ENCODE assay signal across 7 cellular contexts in the genomic region with DNA sequence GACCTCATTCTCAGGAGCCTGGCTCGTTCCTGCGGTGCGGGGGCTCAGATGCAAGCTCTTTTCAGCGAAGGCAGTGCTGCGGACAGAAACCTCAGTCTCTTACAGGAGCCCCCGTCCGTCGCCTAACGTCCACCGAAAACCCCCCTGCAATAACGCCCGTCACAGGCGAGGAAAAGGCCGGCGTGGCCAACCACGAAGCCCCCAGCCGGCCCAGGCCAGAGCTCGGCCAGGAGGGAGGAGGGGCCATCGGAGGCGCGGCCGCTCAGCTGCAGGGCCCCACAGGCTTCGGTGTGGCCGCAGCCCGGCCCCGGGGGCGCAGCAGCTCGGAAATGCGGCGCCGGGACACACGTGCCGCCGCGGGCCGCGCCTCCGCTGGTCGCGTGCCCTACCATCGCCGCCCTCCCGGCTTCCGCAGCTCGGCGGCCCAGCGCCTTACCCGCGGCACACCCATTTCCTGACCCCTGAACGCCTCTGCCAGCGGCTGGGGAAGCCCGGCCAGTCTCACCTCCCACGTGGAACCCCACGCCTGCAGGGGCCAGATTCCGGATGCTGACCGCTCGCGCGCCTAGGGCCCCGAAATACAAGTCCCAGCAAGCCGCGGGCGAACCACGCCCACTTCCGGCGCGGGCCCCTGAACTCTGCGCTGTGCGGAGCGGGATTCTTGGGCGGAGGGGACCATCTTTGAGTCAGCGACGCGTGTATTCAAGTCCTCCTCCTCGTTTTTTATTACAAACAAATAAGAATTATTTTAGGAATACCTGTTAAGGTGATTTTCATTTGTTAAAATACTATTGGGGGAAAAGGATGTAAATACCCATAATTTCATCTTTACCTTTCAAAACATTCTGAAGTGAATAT. TPM values are rescaled to one million over a fixed set of nuclear protein-coding genes. Genes with fewer than 3 reads are reported as not detected.
A peak's percentile ranks its signal among the peaks of the same experiment; 100 is the strongest.
DNase-seq lines count a peak whose midpoint lies in the region; ATAC-seq and TF ChIP-seq lines count a peak whose summit lies in the region.

A gene (minus strand): TSS at position 582 of the 858 bp plus-strand sequence. CDS start 16,537 bp downstream, outside the sequence.

- H3K9me3 ChIP-seq in endodermal cell (ENCODE audit: control insufficient read depth, low read length), result peaks cover 9% of the 10 kb centered on the region

- peak within 1 kb of the TSS; percentile 69 for H3K4me3 Mint-ChIP-seq in endodermal cell

- WGBS in endodermal cell (ENCODE audit: insufficient coverage in 1 of 2, insufficient read length in 1 of 2), 2 experiments, result 7 to 8% methylated on average over 26 to 74 of the region's 75 CpGs

- peak within 1 kb of the TSS; percentile 80 for H3K4me3 ChIP-seq in endodermal cell (ENCODE audit: low read length)

- DNase-seq in NCI-H526 (lab: John Stamatoyannopoulos, UW) (peak; percentile 23 to 83), endodermal cell (peak; percentile 93), mesenteric fat pad (ENCODE audit: low spot score) (peak; percentile 96)
- DNase-seq in activated CD8-positive, alpha-beta memory T cell treated with anti-CD3 and anti-CD28 coated beads, Interleukin-2, amount 50 U/mL, for 1 hour (ENCODE audit: extremely low read depth), result peak; percentile 43
- DNase-seq in stimulated activated CD8-positive, alpha-beta memory T cell treated with anti-CD3 and anti-CD28 coated beads, Interleukin-12 subunit alpha, Interleukin-12 subunit beta, amount 100 ng/mL, for 24 hours (ENCODE audit: extremely low read depth), result peak; percentile 65

- no peak for TF ChIP-seq POLR2A in GM18505 (IDR thresholded peaks at IDR 0.05; ENCODE audit: borderline replicate concordance, extremely low read depth, insufficient read depth, insufficient read length)

- peaks cover 7% of the 10 kb centered on the region for H3K36me3 ChIP-seq in endodermal cell (ENCODE audit: control insufficient read depth, insufficient read depth, low read length)

- ATAC-seq in GM18505 (IDR thresholded peaks at IDR 0.05; ENCODE audit: unreplicated experiment) (peak; percentile 95), HG02885 (IDR thresholded peaks at IDR 0.05; ENCODE audit: poor library complexity, unreplicated experiment) (peak; percentile 98)

- H3K27ac Mint-ChIP-seq in endodermal cell, result no peak within 1 kb of the TSS

- H3K36me3 Mint-ChIP-seq in endodermal cell (ENCODE audit: low read depth), result peaks cover 6% of the 10 kb centered on the region

- H3K9me3 Mint-ChIP-seq in endodermal cell, result peaks cover 16% of the 10 kb centered on the region

- peaks cover 9% of the 10 kb centered on the region for H3K27me3 ChIP-seq in endodermal cell (ENCODE audit: control insufficient read depth, insufficient read depth, low read length, poor library complexity, severe bottlenecking)

- peaks cover 48% of the 10 kb centered on the region for H3K27me3 Mint-ChIP-seq in endodermal cell (ENCODE audit: insufficient read depth)

- no peaks in the 10 kb centered on the region for H3K4me1 ChIP-seq in endodermal cell (ENCODE audit: control insufficient read depth, insufficient read depth, low read length)

- H3K27ac ChIP-seq in endodermal cell (ENCODE audit: low read depth, low read length), result no peak within 1 kb of the TSS

- no peak for TF ChIP-seq CTCF in endodermal cell (conservative IDR thresholded peaks at IDR 0.05)

- H3K9ac ChIP-seq in endodermal cell (ENCODE audit: extremely low read depth, low read length, poor library complexity, severe bottlenecking), result peak within 1 kb of the TSS; percentile 28

- peaks cover 12% of the 10 kb centered on the region for H3K4me1 Mint-ChIP-seq in endodermal cell

RNA-seq across cellular contexts. Expression of the gene that starts here (rescaled TPM):
- total RNA-seq in endodermal cell (1 to 10 TPM; 6.2 TPM), mesenteric fat pad (5.5 TPM)
- 4.9 TPM for polyA plus RNA-seq in endodermal cell (2013, experiment 1 of 2)
- polyA plus RNA-seq in endodermal cell (2013, experiment 2 of 2), result 4.8 TPM

Comparison
In these comparisons a context has a peak if more than half of its experiments do, and no peak if none do; other contexts are left out.
1. DNase-seq: peak in every context shown above with its lines; median percentile 96 in mesenteric fat pad; 93 in endodermal cell; 65 in stimulated activated CD8-positive, alpha-beta memory T cell treated with anti-CD3 and anti-CD28 coated beads, Interleukin-12 subunit alpha, Interleukin-12 subunit beta, amount 100 ng/mL, for 24 hours; 53 in NCI-H526; 43 in activated CD8-positive, alpha-beta memory T cell treated with anti-CD3 and anti-CD28 coated beads, Interleukin-2, amount 50 U/mL, for 1 hour.